9 cellular contexts compared by ENCODE assay signal in genomic region chr17:75069783-75070182, GRCh38. TPM values are rescaled to one million over a fixed set of nuclear protein-coding genes. Genes with fewer than 3 reads are reported as not detected.
DNase-seq lines count a peak whose midpoint lies in the region; ATAC-seq and TF ChIP-seq lines count a peak whose summit lies in the region.
"Had no signal": no experiment of that assay in that cellular context is flagged by ENCODE, and none has a peak within 500 bp of the region (broad histone marks: within the 10 kb centered on the region; RNA-seq: fewer than 3 reads in every experiment).

No MANE protein-coding gene starts in this region.

- no peak overlapping the region for H3K9ac ChIP-seq in PC-3 (ENCODE audit: low read length)

- H3K27ac ChIP-seq in left ventricle myocardium inferior (replicated peaks) (no peak overlapping the region), PC-3 (ENCODE audit: low read length) (no peak overlapping the region)
- H3K27ac ChIP-seq in effector memory CD4-positive, alpha-beta T cell (ENCODE audit: insufficient read depth, low read length, poor library complexity, severe bottlenecking) = no peak overlapping the region
- H3K27ac ChIP-seq: SK-N-MC had no signal

- H3K27me3 ChIP-seq in left ventricle myocardium inferior (ENCODE audit: low read depth) (no peaks in the 10 kb centered on the region), PC-3 (ENCODE audit: low read length) (no peaks in the 10 kb centered on the region)
- H3K27me3 ChIP-seq in effector memory CD4-positive, alpha-beta T cell (replicated peaks; ENCODE audit: control insufficient read depth, insufficient read depth, low read length, poor library complexity, severe bottlenecking) = no peaks in the 10 kb centered on the region

- no peaks in the 10 kb centered on the region for H4K20me1 ChIP-seq in PC-3 (ENCODE audit: low read length)

- no peaks in the 10 kb centered on the region for H3K79me2 ChIP-seq in PC-3 (ENCODE audit: low read length)

- H3F3A ChIP-seq in PC-3 (ENCODE audit: low read length, unreplicated experiment) = no peaks in the 10 kb centered on the region

- H3K4me1 ChIP-seq in left ventricle myocardium inferior (peaks cover 13% of the 10 kb centered on the region), PC-3 (ENCODE audit: insufficient read depth, low read length) (no peaks in the 10 kb centered on the region)
- H3K4me1 ChIP-seq in effector memory CD4-positive, alpha-beta T cell (ENCODE audit: control insufficient read depth, insufficient read depth, low read length, poor library complexity, severe bottlenecking) = no peaks in the 10 kb centered on the region

- intact Hi-C loops in left ventricle myocardium inferior (cut with micrococcal nuclease) (no loop called here), Right ventricle myocardium superior (cut with DNase I) (no loop called here), PC-3 (cut with micrococcal nuclease) (loop anchor here (1.0 kb wide), 3 partner anchors 36 to 132 kb away; partner anchors contain the start of gene ARMC7)

- no peak overlapping the region for H3K4me2 ChIP-seq in PC-3 (ENCODE audit: low read length)

- H3K36me3 ChIP-seq in left ventricle myocardium inferior (peaks cover under 1% of the 10 kb centered on the region), PC-3 (ENCODE audit: low read depth, low read length) (no peaks in the 10 kb centered on the region)
- H3K36me3 ChIP-seq in effector memory CD4-positive, alpha-beta T cell (ENCODE audit: control insufficient read depth, insufficient read depth, low read length) = peaks cover 5% of the 10 kb centered on the region

- H3K9me3 ChIP-seq in left ventricle myocardium inferior (replicated peaks) (no peaks in the 10 kb centered on the region), PC-3 (ENCODE audit: low read length) (no peaks in the 10 kb centered on the region)
- H3K9me3 ChIP-seq in effector memory CD4-positive, alpha-beta T cell (ENCODE audit: control insufficient read depth, low read length) = no peaks in the 10 kb centered on the region

- H2AFZ ChIP-seq in PC-3 (ENCODE audit: low read length) = no peak overlapping the region

- DNase-seq in left ventricle myocardium inferior (no peak), Right ventricle myocardium superior (no peak), PC-3 (peak; percentile 83), NCI-H345 (lab: John Stamatoyannopoulos, UW) (no peak)
- DNase-seq in effector memory CD4-positive, alpha-beta T cell = no peak
- DNase-seq in activated CD4-positive, alpha-beta T cell treated with anti-CD3 and anti-CD28 coated beads, Interleukin-2, amount 50 U/mL, for 1 hour = no peak

- POLR2A ChIA-PET in PC-3 (lab: Charles Lee; ENCODE audit: unreplicated experiment) = interaction anchor here (0.6 to 1.1 kb wide), 3 partner anchors 27 to 44 kb away, joined by 3 to 4 read pairs (median 3); no protein-coding TSS in a partner anchor

- H3K9me2 ChIP-seq in PC-3 (replicated peaks; ENCODE audit: low read length) = no peaks in the 10 kb centered on the region

- CTCF ChIA-PET in PC-3 (lab: Charles Lee) = interaction anchor here (0.6 to 3.0 kb wide), 13 partner anchors 9 to 134 kb away, joined by 3 to 23 read pairs (median 5); partner anchors contain the start of genes ARMC7, HID1 and NT5C

- TF ChIP-seq CTCF in left ventricle myocardium inferior (IDR thresholded peaks at IDR 0.05; ENCODE audit: borderline replicate concordance) (peak; percentile 34), PC-3 (conservative IDR thresholded peaks at IDR 0.05; ENCODE audit: low read depth, low read length) (peak; percentile 86)

- no peak for ATAC-seq in Right ventricle myocardium superior (ENCODE audit: poor library complexity)
- ATAC-seq in PC-3 = peak; percentile 91
- ATAC-seq in esophagus mucosa = peak; percentile 41
- no peak for ATAC-seq in GM19023 (IDR thresholded peaks at IDR 0.05; ENCODE audit: unreplicated experiment)

- H3K4me3 ChIP-seq in left ventricle myocardium inferior (no peak overlapping the region), PC-3 (ENCODE audit: low read length) (no peak overlapping the region)
- H3K4me3 ChIP-seq in effector memory CD4-positive, alpha-beta T cell (ENCODE audit: insufficient read depth, low read depth, low read length, poor library complexity, severe bottlenecking) = no peak overlapping the region
- H3K4me3 ChIP-seq: SK-N-MC had no signal

- no TSS peak for BruUV-seq in PC-3 (replicated peaks; lab: Mats Ljungman, UMichigan)

RNA-seq across cellular contexts. Expression of gene SLC16A5, which starts 18.0 kb away (rescaled TPM):
- 8.4 TPM for total RNA-seq in left ventricle myocardium inferior
- 6.5 TPM for total RNA-seq in Right ventricle myocardium superior
- 1.2 and 1.6 TPM in 2 replicates for total RNA-seq in PC-3 (2014; rRNA removed)
- total RNA-seq in esophagus mucosa = 13.9 TPM

RNA-seq across cellular contexts. Expression of gene KCTD2, which starts 22.8 kb away (rescaled TPM):
- total RNA-seq in left ventricle myocardium inferior (23.1 TPM), Right ventricle myocardium superior (23.8 TPM), PC-3 (2014; rRNA removed) (23.8 and 28.0 TPM in 2 replicates), esophagus mucosa (13.2 TPM)

RNA-seq across cellular contexts. Expression of gene ATP5PD, which starts 23.0 kb away (rescaled TPM):
- total RNA-seq in left ventricle myocardium inferior (809 TPM), Right ventricle myocardium superior (832 TPM), PC-3 (2014; rRNA removed) (361 and 374 TPM in 2 replicates), esophagus mucosa (314 TPM)

RNA-seq across cellular contexts. Expression of gene ARMC7, which starts 40.0 kb away (rescaled TPM):
- total RNA-seq in left ventricle myocardium inferior = 6.2 TPM
- total RNA-seq in Right ventricle myocardium superior = 5.3 TPM
- total RNA-seq in PC-3 (2014; rRNA removed) = 17.0 and 17.3 TPM in 2 replicates
- total RNA-seq in esophagus mucosa = 6.3 TPM

RNA-seq across cellular contexts. Expression of gene MRPL58, which starts 57.3 kb away (rescaled TPM):
- total RNA-seq in left ventricle myocardium inferior (50.6 TPM), Right ventricle myocardium superior (46.6 TPM), PC-3 (2014; rRNA removed) (151 and 195 TPM in 2 replicates), esophagus mucosa (47.8 TPM)

Comparison
In these comparisons a context has a peak if more than half of its experiments do, and no peak if none do; other contexts are left out.
1. ATAC-seq: peak in PC-3 (single experiment) and esophagus mucosa (single experiment); none in Right ventricle myocardium superior (single experiment) and GM19023 (single experiment).